In genomic region chr9:38263534-38263933, GRCh38 we compare ENCODE assay signal across 11 cellular contexts.
DNase-seq lines count a peak whose midpoint lies in the region; ATAC-seq and TF ChIP-seq lines count a peak whose summit lies in the region.
"Had no signal": no experiment of that assay in that cellular context is flagged by ENCODE, and none has a peak within 500 bp of the region (broad histone marks: within the 10 kb centered on the region; RNA-seq: fewer than 3 reads in every experiment).

No MANE protein-coding gene starts in this region.

- TF ChIP-seq CTCF in AG04450 (IDR thresholded peaks at IDR 0.05; ENCODE audit: low read depth, low read length) (peak; percentile 56), GM12872 (IDR thresholded peaks at IDR 0.05; ENCODE audit: insufficient read depth, low read depth, low read length) (peak; percentile 19; the same call in 1 of the 3 replicates), fibroblast of villous mesenchyme (IDR thresholded peaks at IDR 0.05; ENCODE audit: insufficient read depth, low read depth, low read length) (peak; percentile 46)

- no peak overlapping the region for H3K4me3 ChIP-seq in AG04450 (ENCODE audit: low read depth, low read length)
- H3K4me3 ChIP-seq in fibroblast of villous mesenchyme (ENCODE audit: low read depth, low read length), result no peak overlapping the region
- H3K4me3 ChIP-seq: uterus had no signal

- POLR2A ChIA-PET in AG04450 (lab: Yijun Ruan, JAX), result interaction anchor here (0.6 kb wide), 1 partner anchor 9 kb away, joined by 3 read pairs; no protein-coding TSS in a partner anchor

- peaks cover 16% of the 10 kb centered on the region for H3K27me3 ChIP-seq in AG04450 (ENCODE audit: control insufficient read depth, insufficient read depth, low read length)
- H3K27me3 ChIP-seq: uterus had no signal

- CTCF ChIA-PET in AG04450 (lab: Charles Lee), result interaction anchor here (0.6 to 3.9 kb wide), 29 partner anchors 10 to 783 kb away, joined by 3 to 82 read pairs (median 4); partner anchors contain the start of genes DCAF10 and SLC25A51

- H3K9me3 ChIP-seq in AG04450 (ENCODE audit: control insufficient read depth, insufficient read depth, low read length), result no peaks in the 10 kb centered on the region
- H3K9me3 ChIP-seq: uterus had no signal

- no peak for ATAC-seq in HG03342 (IDR thresholded peaks at IDR 0.05; ENCODE audit: unreplicated experiment)
- ATAC-seq: WTC11 had no signal

- no peak overlapping the region for H3K27ac ChIP-seq in AG04450 (ENCODE audit: low read depth, low read length)
- H3K27ac ChIP-seq: uterus had no signal

- DNase-seq in AG04450 (ENCODE audit: low read depth, low spot score) (no peak), RKO (ENCODE audit: low spot score) (peak; percentile 33), fibroblast of villous mesenchyme (ENCODE audit: low read depth) (peak; percentile 37), NCI-H1436 (lab: John Stamatoyannopoulos, UW) (no peak)
- DNase-seq in stimulated activated CD4-positive, alpha-beta T cell treated with anti-CD3 and anti-CD28 coated beads, Interleukin-15, amount 100 ng/mL, for 24 hours, result no peak
- DNase-seq in activated naive CD4-positive, alpha-beta T cell treated with anti-CD3 and anti-CD28 coated beads, Interleukin-2, amount 50 U/mL, for 16 hours, result no peak
- DNase-seq: amygdala, uterus had no signal

Comparison
In these comparisons a context has a peak if more than half of its experiments do, and no peak if none do; other contexts are left out.
1. DNase-seq: peak in RKO (single experiment) and fibroblast of villous mesenchyme (single experiment); none in AG04450 (single experiment), stimulated activated CD4-positive, alpha-beta T cell treated with anti-CD3 and anti-CD28 coated beads, Interleukin-15, amount 100 ng/mL, for 24 hours (single experiment), activated naive CD4-positive, alpha-beta T cell treated with anti-CD3 and anti-CD28 coated beads, Interleukin-2, amount 50 U/mL, for 16 hours (single experiment) and NCI-H1436 (single experiment).
2. Peak in every context shown above with its lines, with median percentiles within 50 percentile points of each other: CTCF ChIP-seq.